In genomic region chr1:150568567-150568966, GRCh38 we compare ENCODE assay signal across 1 cellular context.
TF ChIP-seq lines count a peak whose summit lies in the region.

No MANE protein-coding gene starts in this region.

TF ChIP-seq in H1, 55 proteins besides CTCF, POLR2A, EP300 and RAD21:
- no peak for TF ChIP-seq PHF8 (conservative IDR thresholded peaks at IDR 0.05; ENCODE audit: low read depth, low read length)
